8 cellular contexts compared by ENCODE assay signal in the genomic region with DNA sequence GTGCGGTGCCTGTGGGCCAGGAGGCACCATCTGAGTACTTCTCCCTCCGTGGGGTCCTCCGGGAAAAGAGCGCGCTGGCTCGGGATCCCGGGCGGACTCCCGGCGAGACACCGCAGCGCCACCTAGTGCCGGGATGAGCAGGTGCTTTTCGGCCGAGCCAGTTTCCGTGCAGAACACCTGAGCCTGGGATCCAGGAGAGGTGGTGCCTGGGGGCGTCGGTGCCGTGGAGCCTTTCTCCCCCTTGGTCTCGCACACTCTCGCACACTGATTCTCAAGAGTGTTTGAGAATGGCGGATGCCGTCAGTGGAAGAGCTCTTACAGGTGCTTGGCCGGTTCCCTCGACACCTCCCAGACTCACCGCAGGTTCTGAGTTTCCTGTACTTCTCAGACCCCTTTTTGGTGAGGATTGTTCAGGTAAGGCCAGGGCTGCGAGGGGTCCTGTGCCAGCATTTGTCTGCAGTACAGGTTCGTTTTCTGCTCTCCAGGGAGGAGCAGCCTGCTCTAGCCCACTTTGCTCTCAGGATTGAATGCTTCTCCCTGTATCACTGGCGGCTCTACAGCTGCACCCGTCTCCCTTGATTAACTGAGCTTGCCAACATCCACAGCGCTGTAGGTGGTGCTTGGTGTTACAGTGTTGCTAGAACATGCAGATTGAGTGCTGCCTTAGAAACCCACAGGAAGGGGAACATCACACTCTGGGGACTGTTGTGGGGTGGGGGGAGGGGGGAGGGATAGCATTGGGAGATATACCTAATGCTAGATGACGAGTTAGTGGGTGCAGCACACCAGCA. TPM values are rescaled to one million over a fixed set of nuclear protein-coding genes. Genes with fewer than 3 reads are reported as not detected.
DNase-seq lines count a peak whose midpoint lies in the region; ATAC-seq and TF ChIP-seq lines count a peak whose summit lies in the region.

No MANE protein-coding gene starts in this region.

- H3K27me3 ChIP-seq in neutrophil = no peaks in the 10 kb centered on the region

- peaks cover 8% of the 10 kb centered on the region for H3K36me3 ChIP-seq in neutrophil

- TF ChIP-seq CTCF in fibroblast of villous mesenchyme (IDR thresholded peaks at IDR 0.05; ENCODE audit: insufficient read depth, low read depth, low read length) = peak; percentile 91
- TF ChIP-seq CTCF in neutrophil (IDR thresholded peaks at IDR 0.05) = peak; percentile 57

- DNase-seq in G401 (ENCODE audit: low spot score) = peak; percentile 67
- DNase-seq in NCI-H1930 (lab: John Stamatoyannopoulos, UW) = peak; percentile 30 to 67
- DNase-seq in activated T-cell treated with anti-CD3 and anti-CD28 coated beads for 48 hours (ENCODE audit: low read depth) = peak; percentile 33
- peak; percentile 51 for DNase-seq in fibroblast of villous mesenchyme (ENCODE audit: low read depth)

- peaks cover 0 to 3% of the 10 kb centered on the region in 2 experiments for H3K4me1 ChIP-seq in neutrophil (ENCODE audit: control insufficient read depth in 1 of 2, insufficient read depth in 1 of 2, low read depth in 1 of 2, low read length in 1 of 2)

- peak overlapping the region; percentile 15 for H3K4me3 ChIP-seq in fibroblast of villous mesenchyme (ENCODE audit: low read depth, low read length)
- H3K4me3 ChIP-seq in neutrophil (ENCODE audit: low read depth in 1 of 2, low read length in 1 of 2) = no peak overlapping the region

- no peak overlapping the region for H3K27ac ChIP-seq in neutrophil

- in situ Hi-C loops in G401 (cut with HindIII; ENCODE audit: low sequenced_read_pairs) = no loop called here

- no peaks in the 10 kb centered on the region for H3K9me3 ChIP-seq in neutrophil

- no peak for ATAC-seq in GM21528 (IDR thresholded peaks at IDR 0.05; ENCODE audit: low FRiP score, unreplicated experiment)
- no peak for ATAC-seq in HG03521 (IDR thresholded peaks at IDR 0.05; ENCODE audit: unreplicated experiment)
- no peak for ATAC-seq in GM21723 (IDR thresholded peaks at IDR 0.05; ENCODE audit: unreplicated experiment)

RNA-seq across cellular contexts. Expression of gene TBCD, which starts 23.4 kb away (rescaled TPM):
- 86.4 and 108 TPM in 2 replicates for total RNA-seq in G401 (2014; rRNA removed; shearing (Covaris generic))
- 22.5 and 29.6 TPM in 2 replicates for total RNA-seq in fibroblast of villous mesenchyme

RNA-seq across cellular contexts. Expression of gene FN3K, which starts 39.8 kb away (rescaled TPM):
- total RNA-seq in G401 (2014; rRNA removed; shearing (Covaris generic)) = 0.03 and 0.43 TPM in 2 replicates
- total RNA-seq in fibroblast of villous mesenchyme = 2.2 and 2.9 TPM in 2 replicates

RNA-seq across cellular contexts. Expression of gene FN3KRP, which starts 58.7 kb away (rescaled TPM):
- total RNA-seq in G401 (2014; rRNA removed; shearing (Covaris generic)) = 44.4 and 44.8 TPM in 2 replicates
- 11.2 and 12.2 TPM in 2 replicates for total RNA-seq in fibroblast of villous mesenchyme
